In the genomic region with DNA sequence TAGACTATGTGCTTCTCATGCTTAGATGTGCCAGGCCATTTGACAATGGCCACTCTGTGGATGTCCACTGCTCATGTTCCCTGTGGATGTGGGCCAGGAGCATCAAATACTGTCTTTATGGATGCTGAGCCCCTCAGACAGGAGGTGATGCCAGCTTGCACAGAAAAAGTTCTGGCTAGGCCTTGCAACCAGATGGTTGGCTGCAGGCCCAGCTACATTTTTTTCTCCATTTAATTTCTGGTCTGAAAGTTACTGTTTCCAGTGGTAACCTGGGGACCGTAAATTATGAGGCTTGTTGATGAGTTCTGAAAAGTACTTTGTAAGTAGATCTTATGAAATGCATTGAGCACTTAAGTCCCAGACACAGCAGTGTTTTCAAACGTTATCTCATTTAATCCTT, we compare ENCODE assay signal across 11 cellular contexts.
DNase-seq lines count a peak whose midpoint lies in the region; TF ChIP-seq lines count a peak whose summit lies in the region.
"Had no signal": no experiment of that assay in that cellular context is flagged by ENCODE, and none has a peak within 500 bp of the region (broad histone marks: within the 10 kb centered on the region; RNA-seq: fewer than 3 reads in every experiment).

No MANE protein-coding gene starts in this region.

- H3K36me3 ChIP-seq in H7 (replicated peaks; ENCODE audit: control insufficient read depth, insufficient read depth, low read length): no peaks in the 10 kb centered on the region

- no peak overlapping the region for H3K4me3 Mint-ChIP-seq in mesothelial cell of epicardium
- H3K4me3 Mint-ChIP-seq in activated T-helper 1 cell treated with anti-CD3 and anti-CD28 coated beads, Interleukin-12 subunit alpha, Interleukin-12 subunit beta, Interleukin-2, Interleukin-4 antibody, amounts not matched to agents 30 ng/mL and 10 ng/mL and 1 ng/mL, durations not matched to agents 14 hours and 24 hours and 36 hours: no peak overlapping the region

- H3K27ac ChIP-seq in caudate nucleus (ENCODE audit: low read depth, low read length): no peak overlapping the region

- no peaks in the 10 kb centered on the region for H3K36me3 Mint-ChIP-seq in mesothelial cell of epicardium
- H3K36me3 Mint-ChIP-seq in activated T-helper 1 cell treated with anti-CD3 and anti-CD28 coated beads, Interleukin-12 subunit alpha, Interleukin-12 subunit beta, Interleukin-2, Interleukin-4 antibody, amounts not matched to agents 30 ng/mL and 10 ng/mL and 1 ng/mL, durations not matched to agents 14 hours and 24 hours and 36 hours (ENCODE audit: low read depth): no peaks in the 10 kb centered on the region

- TF ChIP-seq CTCF in mesothelial cell of epicardium (IDR thresholded peaks at IDR 0.05; ENCODE audit: unreplicated experiment): no peak

- H3K9me3 Mint-ChIP-seq in mesothelial cell of epicardium: no peaks in the 10 kb centered on the region
- no peaks in the 10 kb centered on the region for H3K9me3 Mint-ChIP-seq in activated T-helper 1 cell treated with anti-CD3 and anti-CD28 coated beads, Interleukin-12 subunit alpha, Interleukin-12 subunit beta, Interleukin-2, Interleukin-4 antibody, amounts not matched to agents 30 ng/mL and 10 ng/mL and 1 ng/mL, durations not matched to agents 14 hours and 24 hours and 36 hours

- H3K27me3 Mint-ChIP-seq in mesothelial cell of epicardium (ENCODE audit: low read depth): peaks cover 6% of the 10 kb centered on the region
- no peaks in the 10 kb centered on the region for H3K27me3 Mint-ChIP-seq in activated T-helper 1 cell treated with anti-CD3 and anti-CD28 coated beads, Interleukin-12 subunit alpha, Interleukin-12 subunit beta, Interleukin-2, Interleukin-4 antibody, amounts not matched to agents 30 ng/mL and 10 ng/mL and 1 ng/mL, durations not matched to agents 14 hours and 24 hours and 36 hours (ENCODE audit: insufficient read depth)

- peaks cover 4% of the 10 kb centered on the region for H3K4me1 Mint-ChIP-seq in mesothelial cell of epicardium
- no peaks in the 10 kb centered on the region for H3K4me1 Mint-ChIP-seq in activated T-helper 1 cell treated with anti-CD3 and anti-CD28 coated beads, Interleukin-12 subunit alpha, Interleukin-12 subunit beta, Interleukin-2, Interleukin-4 antibody, amounts not matched to agents 30 ng/mL and 10 ng/mL and 1 ng/mL, durations not matched to agents 14 hours and 24 hours and 36 hours (ENCODE audit: low read depth)

- H3K27me3 ChIP-seq in H7 (ENCODE audit: control insufficient read depth, insufficient read depth, low read length): peaks cover 8% of the 10 kb centered on the region

- H3K4me3 ChIP-seq in H7 (ENCODE audit: insufficient read depth, low read depth, low read length): no peak overlapping the region
- H3K4me3 ChIP-seq: GM12878 had no signal

- intact Hi-C loops in activated T-helper 1 cell treated with anti-CD3 and anti-CD28 coated beads, Interleukin-12 subunit alpha, Interleukin-12 subunit beta, Interleukin-2, Interleukin-4 antibody, amounts not matched to agents 30 ng/mL and 10 ng/mL and 1 ng/mL, durations not matched to agents 14 hours and 24 hours and 36 hours (cut with micrococcal nuclease): no loop called here

- no peak overlapping the region for H3K27ac Mint-ChIP-seq in mesothelial cell of epicardium
- H3K27ac Mint-ChIP-seq in activated T-helper 1 cell treated with anti-CD3 and anti-CD28 coated beads, Interleukin-12 subunit alpha, Interleukin-12 subunit beta, Interleukin-2, Interleukin-4 antibody, amounts not matched to agents 30 ng/mL and 10 ng/mL and 1 ng/mL, durations not matched to agents 14 hours and 24 hours and 36 hours: no peak overlapping the region

- DNase-seq in Ammon's horn (ENCODE audit: low spot score) (peak; percentile 63), NCI-H524 treated with DMSO at 0.1 percent for 48 hours (lab: John Stamatoyannopoulos, UW) (peak; percentile 49), caudate nucleus (lab: John Stamatoyannopoulos, UW) (peak in 32 of 61 donors; percentile 0 to 61 (median 11)), occipital lobe (lab: John Stamatoyannopoulos, UW) (peak; percentile 0), NCI-H1436 treated with DMSO at 0.1 percent for 48 hours (lab: John Stamatoyannopoulos, UW) (no peak), H7 (no peak), mesothelial cell of epicardium (ENCODE audit: low spot score in 2 of 2, unreplicated experiment in 2 of 2) (no peak)
- DNase-seq in activated T-helper 1 cell treated with anti-CD3 and anti-CD28 coated beads, Interleukin-12 subunit alpha, Interleukin-12 subunit beta, Interleukin-2, Interleukin-4 antibody, amounts not matched to agents 30 ng/mL and 10 ng/mL and 1 ng/mL, durations not matched to agents 14 hours and 24 hours and 36 hours (ENCODE audit: low spot score): no peak
- DNase-seq: 8988T, DMS153 had no signal

Comparison
In these comparisons a context has a peak if more than half of its experiments do, and no peak if none do; other contexts are left out.
1. DNase-seq: peak in Ammon's horn (single experiment), NCI-H524 treated with DMSO at 0.1 percent for 48 hours (single experiment), caudate nucleus (32 of 61) and occipital lobe (single experiment); none in NCI-H1436 treated with DMSO at 0.1 percent for 48 hours (single experiment), H7 (single experiment), mesothelial cell of epicardium (0 of 2) and activated T-helper 1 cell treated with anti-CD3 and anti-CD28 coated beads, Interleukin-12 subunit alpha, Interleukin-12 subunit beta, Interleukin-2, Interleukin-4 antibody, amounts not matched to agents 30 ng/mL and 10 ng/mL and 1 ng/mL, durations not matched to agents 14 hours and 24 hours and 36 hours (single experiment).